In genomic region chr1:17259233-17259873, GRCh38 we compare ENCODE assay signal across 32 cellular contexts. TPM values are rescaled to one million over a fixed set of nuclear protein-coding genes. Genes with fewer than 3 reads are reported as not detected.
DNase-seq lines count a peak whose midpoint lies in the region; ATAC-seq and TF ChIP-seq lines count a peak whose summit lies in the region.
"Had no signal": no experiment of that assay in that cellular context is flagged by ENCODE, and none has a peak within 500 bp of the region (broad histone marks: within the 10 kb centered on the region; RNA-seq: fewer than 3 reads in every experiment).

No MANE protein-coding gene starts in this region.

- H4K20me1 ChIP-seq in mammary epithelial cell (ENCODE audit: insufficient read depth, low read length) (no peaks in the 10 kb centered on the region), OCI-LY7 (ENCODE audit: insufficient read depth, low read length) (no peaks in the 10 kb centered on the region)
- H4K20me1 ChIP-seq: BLaER1 treated with 17β-estradiol and CSF1 and Interleukin-3, amounts not matched to agents 10 nM and 100 nM had no signal

- no peak overlapping the region for H3K4me2 ChIP-seq in mammary epithelial cell (ENCODE audit: insufficient read depth, low read depth, low read length)
- no peak overlapping the region for H3K4me2 ChIP-seq in OCI-LY7 (ENCODE audit: low read length)
- H3K4me2 ChIP-seq: BLaER1 treated with 17β-estradiol and CSF1 and Interleukin-3, amounts not matched to agents 10 nM and 100 nM had no signal

- BruUV-seq in MCF 10A (replicated peaks; lab: Mats Ljungman, UMichigan) (no TSS peak), mammary epithelial cell (replicated peaks; lab: Mats Ljungman, UMichigan) (no TSS peak), OCI-LY7 (replicated peaks; lab: Mats Ljungman, UMichigan) (no TSS peak)

- H3K9me2 ChIP-seq in OCI-LY7 (ENCODE audit: insufficient read depth, low read length), result no peaks in the 10 kb centered on the region

- WGBS in mammary epithelial cell (ENCODE audit: low coverage, missing lambda C conversion rate), result 83% methylated on average over 21 of the region's 24 CpGs

- H2AFZ ChIP-seq in mammary epithelial cell (ENCODE audit: low read depth, low read length) (no peak overlapping the region), OCI-LY7 (ENCODE audit: low read length) (no peak overlapping the region)

- dilution Hi-C loops in mammary epithelial cell (cut with HindIII; ENCODE audit: low sequenced_read_pairs), result loop anchor here (5.0 kb wide), 1 partner anchor 38 kb away; no protein-coding TSS in a partner anchor

- in situ Hi-C loops in mammary epithelial cell (cut with MboI; ENCODE audit: low sequenced_read_pairs in 2 of 2), result no loop called here

- CTCF ChIA-PET in MCF 10A (lab: Yijun Ruan, JAX) (interaction anchor here (0.6 to 1.0 kb wide), 2 partner anchors 23 to 31 kb away, joined by 3 to 4 read pairs; no protein-coding TSS in a partner anchor), mammary epithelial cell (lab: Charles Lee; ENCODE audit: low non-redundant PET) (no interaction called here), OCI-LY7 (lab: Charles Lee; ENCODE audit: unreplicated experiment) (interaction anchor here (0.9 kb wide), 1 partner anchor 12 kb away, joined by 3 read pairs; no protein-coding TSS in a partner anchor)

- TF ChIP-seq CTCF in MCF 10A (IDR thresholded peaks at IDR 0.05; ENCODE audit: unreplicated experiment) (no peak), mammary epithelial cell (conservative IDR thresholded peaks at IDR 0.05 in 1 of 2, IDR thresholded peaks at IDR 0.05 in 1 of 2; ENCODE audit: extremely low read depth in 1 of 2, insufficient read depth in 1 of 2, low read depth in 1 of 2, low read length in 2 of 2) (no peak), BE2C (IDR thresholded peaks at IDR 0.05; ENCODE audit: low read depth, low read length) (no peak), OCI-LY7 (conservative IDR thresholded peaks at IDR 0.05; ENCODE audit: low read length) (no peak)

- no peak overlapping the region for H3K9ac ChIP-seq in mammary epithelial cell (ENCODE audit: insufficient read depth, low read length)
- H3K9ac ChIP-seq: BLaER1 treated with 17β-estradiol and CSF1 and Interleukin-3, amounts not matched to agents 10 nM and 100 nM had no signal

- intact Hi-C loops in MCF 10A (cut with micrococcal nuclease) (no loop called here), mammary epithelial cell (cut with micrococcal nuclease) (no loop called here), OCI-LY7 (cut with micrococcal nuclease; ENCODE audit: unreplicated experiment) (no loop called here), left cardiac atrium (cut with DNase I) (no loop called here)

- H3K4me3 Mint-ChIP-seq in MCF 10A (ENCODE audit: unreplicated experiment), result no peak overlapping the region
- H3K4me3 Mint-ChIP-seq: activated naive CD4-positive, alpha-beta T cell treated with anti-CD3 and anti-CD28 coated beads, Interleukin-2, amount 50 U/mL, for 24 hours; activated T-helper 1 cell treated with anti-CD3 and anti-CD28 coated beads, Interleukin-12 subunit alpha, Interleukin-12 subunit beta, Interleukin-2, Interleukin-4 antibody, amounts not matched to agents 30 ng/mL and 10 ng/mL and 1 ng/mL, durations not matched to agents 14 hours and 24 hours and 36 hours had no signal

- POLR2A ChIA-PET in MCF 10A (lab: Yijun Ruan, JAX) (interaction anchor here (0.7 to 1.0 kb wide), 3 partner anchors 20 to 88 kb away, joined by 3 read pairs; no protein-coding TSS in a partner anchor), OCI-LY7 (lab: Charles Lee) (no interaction called here)

- H3K27ac Mint-ChIP-seq in MCF 10A (ENCODE audit: low read depth, unreplicated experiment), result no peak overlapping the region
- H3K27ac Mint-ChIP-seq: activated naive CD4-positive, alpha-beta T cell treated with anti-CD3 and anti-CD28 coated beads, Interleukin-2, amount 50 U/mL, for 24 hours; activated T-helper 1 cell treated with anti-CD3 and anti-CD28 coated beads, Interleukin-12 subunit alpha, Interleukin-12 subunit beta, Interleukin-2, Interleukin-4 antibody, amounts not matched to agents 30 ng/mL and 10 ng/mL and 1 ng/mL, durations not matched to agents 14 hours and 24 hours and 36 hours; naive B cell had no signal

- H3K79me2 ChIP-seq in mammary epithelial cell (ENCODE audit: insufficient read depth, low read length) (no peaks in the 10 kb centered on the region), OCI-LY7 (ENCODE audit: insufficient read depth, low read depth, low read length) (no peaks in the 10 kb centered on the region)

- H3K4me1 ChIP-seq in mammary epithelial cell (ENCODE audit: insufficient read depth, low read length), result peaks cover 21% of the 10 kb centered on the region
- H3K4me1 ChIP-seq in SJCRH30, result peaks cover 32% of the 10 kb centered on the region
- no peaks in the 10 kb centered on the region for H3K4me1 ChIP-seq in BE2C
- H3K4me1 ChIP-seq in OCI-LY7 (ENCODE audit: insufficient read depth, low read length, poor library complexity, severe bottlenecking), result no peaks in the 10 kb centered on the region
- H3K4me1 ChIP-seq: ascending aorta, stomach had no signal

- no peaks in the 10 kb centered on the region for H3K36me3 Mint-ChIP-seq in MCF 10A (ENCODE audit: insufficient read depth, unreplicated experiment)
- H3K36me3 Mint-ChIP-seq: activated naive CD4-positive, alpha-beta T cell treated with anti-CD3 and anti-CD28 coated beads, Interleukin-2, amount 50 U/mL, for 24 hours; naive B cell had no signal

- H3K27me3 ChIP-seq in mammary epithelial cell (ENCODE audit: insufficient read depth, low read length) (no peaks in the 10 kb centered on the region), SJCRH30 (no peaks in the 10 kb centered on the region), BE2C (no peaks in the 10 kb centered on the region)
- H3K27me3 ChIP-seq: ascending aorta; BLaER1 treated with 17β-estradiol and CSF1 and Interleukin-3, amounts not matched to agents 10 nM and 100 nM; transverse colon had no signal

- ATAC-seq in left cardiac atrium, result no peak

- H3K9me3 Mint-ChIP-seq in MCF 10A (ENCODE audit: unreplicated experiment), result no peaks in the 10 kb centered on the region
- H3K9me3 Mint-ChIP-seq: activated naive CD4-positive, alpha-beta T cell treated with anti-CD3 and anti-CD28 coated beads, Interleukin-2, amount 50 U/mL, for 24 hours; activated T-helper 1 cell treated with anti-CD3 and anti-CD28 coated beads, Interleukin-12 subunit alpha, Interleukin-12 subunit beta, Interleukin-2, Interleukin-4 antibody, amounts not matched to agents 30 ng/mL and 10 ng/mL and 1 ng/mL, durations not matched to agents 14 hours and 24 hours and 36 hours had no signal

- H3K9me3 ChIP-seq in mammary epithelial cell (replicated peaks; ENCODE audit: insufficient read depth, low read length), result no peaks in the 10 kb centered on the region
- H3K9me3 ChIP-seq in SJCRH30 (replicated peaks), result no peaks in the 10 kb centered on the region; the same call in 1 of the 2 replicates
- no peaks in the 10 kb centered on the region for H3K9me3 ChIP-seq in BE2C
- H3K9me3 ChIP-seq in OCI-LY7 (ENCODE audit: low read length), result no peaks in the 10 kb centered on the region
- H3K9me3 ChIP-seq: transverse colon had no signal

- H3K27me3 Mint-ChIP-seq in MCF 10A (ENCODE audit: insufficient read depth, unreplicated experiment), result no peaks in the 10 kb centered on the region
- H3K27me3 Mint-ChIP-seq: activated naive CD4-positive, alpha-beta T cell treated with anti-CD3 and anti-CD28 coated beads, Interleukin-2, amount 50 U/mL, for 24 hours had no signal

- no peaks in the 10 kb centered on the region for H3K4me1 Mint-ChIP-seq in MCF 10A (ENCODE audit: insufficient read depth, unreplicated experiment)
- H3K4me1 Mint-ChIP-seq: activated naive CD4-positive, alpha-beta T cell treated with anti-CD3 and anti-CD28 coated beads, Interleukin-2, amount 50 U/mL, for 24 hours; naive B cell had no signal

- H3K4me3 ChIP-seq in mammary epithelial cell (replicated peaks in 1 of 3; ENCODE audit: insufficient read depth in 1 of 3, low read depth in 2 of 3, low read length in 3 of 3) (no peak overlapping the region), SJCRH30 (peak overlapping the region; percentile 20), BE2C (ENCODE audit: low read depth, low read length) (no peak overlapping the region), OCI-LY7 (ENCODE audit: low read depth, low read length, poor library complexity, severe bottlenecking) (no peak overlapping the region)
- H3K4me3 ChIP-seq: ascending aorta; BLaER1 treated with 17β-estradiol and CSF1 and Interleukin-3, amounts not matched to agents 10 nM and 100 nM; stomach; transverse colon had no signal

- H3K36me3 ChIP-seq in mammary epithelial cell (ENCODE audit: insufficient read depth, low read length), result no peaks in the 10 kb centered on the region
- no peaks in the 10 kb centered on the region for H3K36me3 ChIP-seq in SJCRH30
- no peaks in the 10 kb centered on the region for H3K36me3 ChIP-seq in BE2C
- no peaks in the 10 kb centered on the region for H3K36me3 ChIP-seq in OCI-LY7 (ENCODE audit: insufficient read depth, low read length)
- H3K36me3 ChIP-seq: ascending aorta; BLaER1 treated with 17β-estradiol and CSF1 and Interleukin-3, amounts not matched to agents 10 nM and 100 nM; stomach; transverse colon had no signal

- peak; percentile 61 for DNase-seq in MCF 10A (ENCODE audit: unreplicated experiment)
- DNase-seq in mammary epithelial cell, result no peak
- DNase-seq in SJCRH30, result peak; percentile 96
- DNase-seq in fibroblast of peridontal ligament (ENCODE audit: extremely low read depth), result peak; percentile 15
- DNase-seq in BE2C, result no peak
- no peak for DNase-seq in OCI-LY7 (ENCODE audit: low spot score)
- no peak for DNase-seq in left cardiac atrium
- DNase-seq in MV-4-11 (lab: John Stamatoyannopoulos, UW), result no peak
- DNase-seq: activated CD4-positive, alpha-beta T cell treated with anti-CD3 and anti-CD28 coated beads for 48 hours; DND-41; effector CD8-positive, alpha-beta T cell; KBM-7; kidney glomerular epithelial cell; naive B cell; NCI-H1048; NCI-H187 treated with DMSO at 0.1 percent for 48 hours; NCI-H748 treated with DMSO at 0.1 percent for 48 hours; occipital lobe; OCI-M1; retina; SIG-M5; stimulated activated CD4-positive, alpha-beta T cell treated with anti-CD3 and anti-CD28 coated beads, Interleukin-4, amount 100 ng/mL, for 4 hours; stomach; transverse colon had no signal

- H3K27ac ChIP-seq in mammary epithelial cell (ENCODE audit: insufficient read depth, low read depth, low read length) (no peak overlapping the region), SJCRH30 (peak overlapping the region; percentile 80), OCI-LY7 (ENCODE audit: low read depth, low read length, poor library complexity, severe bottlenecking) (no peak overlapping the region)
- H3K27ac ChIP-seq: ascending aorta; BLaER1 treated with 17β-estradiol and CSF1 and Interleukin-3, amounts not matched to agents 10 nM and 100 nM; stomach; transverse colon had no signal

RNA-seq across cellular contexts. Expression of gene PADI3, which starts 10.5 kb away (rescaled TPM):
- total RNA-seq in MCF 10A (2022), result 0.12 TPM in 1 of 2 replicates, not detected in the other
- 1 to 10 TPM; 1.3 to 7.7 TPM for total RNA-seq in mammary epithelial cell
- 6.9 TPM for polyA plus RNA-seq in mammary epithelial cell
- 15.9 TPM for polyA minus RNA-seq in mammary epithelial cell
- total RNA-seq in SJCRH30 (2014; rRNA removed; shearing (Covaris generic)), result 6.1 and 6.8 TPM in 2 replicates
- polyA plus RNA-seq in BE2C (2012; ENCODE audit: insufficient read depth, insufficient read length, low read depth), result not detected
- total RNA-seq in OCI-LY7 (2014; rRNA removed; shearing (Covaris generic)), result not detected in 2 replicates
- not detected in 2 replicates for total RNA-seq in OCI-LY7 (2022)
- total RNA-seq in left cardiac atrium, result not detected
- total RNA-seq: activated T-helper 1 cell treated with anti-CD3 and anti-CD28 coated beads, Interleukin-12 subunit alpha, Interleukin-12 subunit beta, Interleukin-2, Interleukin-4 antibody, amounts not matched to agents 30 ng/mL and 10 ng/mL and 1 ng/mL, durations not matched to agents 14 hours and 24 hours and 36 hours; ascending aorta; chondrocyte; glomerular endothelial cell; occipital lobe; stomach; T-helper 1 cell treated with Interleukin-12 subunit alpha and Interleukin-12 subunit beta and Interleukin-4 antibody, amounts not matched to agents 30 ng/mL and 1 ng/mL, for 36 hours; transverse colon had no signal

RNA-seq across cellular contexts. Expression of gene PADI4, which starts 48.6 kb away (rescaled TPM):
- 0.51 TPM in 1 of 2 replicates, not detected in the other for total RNA-seq in MCF 10A (2022)
- under 1 TPM in 1 of 2 donors, not detected in 1; 0.47 TPM for total RNA-seq in mammary epithelial cell
- polyA plus RNA-seq in mammary epithelial cell, result 0.08 TPM
- polyA minus RNA-seq in mammary epithelial cell, result not detected
- not detected in 2 replicates for total RNA-seq in SJCRH30 (2014; rRNA removed; shearing (Covaris generic))
- polyA plus RNA-seq in BE2C (2012; ENCODE audit: insufficient read depth, insufficient read length, low read depth), result not detected
- total RNA-seq in OCI-LY7 (2014; rRNA removed; shearing (Covaris generic)), result not detected in 2 replicates
- total RNA-seq in OCI-LY7 (2022), result 0.19 TPM in 1 of 2 replicates, not detected in the other
- under 1 TPM; 0.38 to 0.63 TPM for total RNA-seq in left cardiac atrium
- total RNA-seq: activated T-helper 1 cell treated with anti-CD3 and anti-CD28 coated beads, Interleukin-12 subunit alpha, Interleukin-12 subunit beta, Interleukin-2, Interleukin-4 antibody, amounts not matched to agents 30 ng/mL and 10 ng/mL and 1 ng/mL, durations not matched to agents 14 hours and 24 hours and 36 hours; ascending aorta; chondrocyte; glomerular endothelial cell; H1; occipital lobe; transverse colon had no signal

RNA-seq across cellular contexts. Expression of gene PADI1, which starts 54.4 kb away (rescaled TPM):
- total RNA-seq in MCF 10A (2022) (0.10 and 0.58 TPM in 2 replicates), mammary epithelial cell (under 1 TPM; 0.17 to 0.40 TPM), OCI-LY7 (2022) (not detected in 2 replicates), left cardiac atrium (not detected)
- polyA plus RNA-seq in mammary epithelial cell, result 0.32 TPM
- polyA minus RNA-seq in mammary epithelial cell, result not detected
- 0.06 and 0.20 TPM in 2 replicates for total RNA-seq in SJCRH30 (2014; rRNA removed; shearing (Covaris generic))
- not detected for polyA plus RNA-seq in BE2C (2012; ENCODE audit: insufficient read depth, insufficient read length, low read depth)
- not detected in 2 replicates for total RNA-seq in OCI-LY7 (2014; rRNA removed; shearing (Covaris generic))
- total RNA-seq: activated T-helper 1 cell treated with anti-CD3 and anti-CD28 coated beads, Interleukin-12 subunit alpha, Interleukin-12 subunit beta, Interleukin-2, Interleukin-4 antibody, amounts not matched to agents 30 ng/mL and 10 ng/mL and 1 ng/mL, durations not matched to agents 14 hours and 24 hours and 36 hours; ascending aorta; occipital lobe; T-helper 1 cell treated with Interleukin-12 subunit alpha and Interleukin-12 subunit beta and Interleukin-4 antibody, amounts not matched to agents 30 ng/mL and 1 ng/mL, for 36 hours had no signal

Comparison
In these comparisons a context has a peak if more than half of its experiments do, and no peak if none do; other contexts are left out.
1. DNase-seq: peak in MCF 10A (single experiment), SJCRH30 (2 of 2) and fibroblast of peridontal ligament (single experiment); none in mammary epithelial cell (single experiment), BE2C (single experiment), OCI-LY7 (single experiment), left cardiac atrium (single experiment) and MV-4-11 (single experiment).